Comparison of ENCODE assay signal across 1 cellular context in genomic region chr12:124026755-124027745, GRCh38.
TF ChIP-seq lines count a peak whose summit lies in the region.

No MANE protein-coding gene starts in this region.

TF ChIP-seq in SK-N-SH treated with all-trans-retinoic acid at 6 μM for 48 hours, 23 proteins besides CTCF, POLR2A, EP300 and RAD21 (continued from another document):
- TF ChIP-seq PATZ1 (CRISPR knock-in tag; IDR thresholded peaks at IDR 0.05; ENCODE audit: borderline replicate concordance) (no peak), CREB5 (CRISPR knock-in tag; IDR thresholded peaks at IDR 0.05; ENCODE audit: low read depth) (no peak), ESRRG (CRISPR knock-in tag; IDR thresholded peaks at IDR 0.05) (no peak), ZC3H10 (CRISPR knock-in tag; IDR thresholded peaks at IDR 0.05) (no peak), POU6F1 (CRISPR knock-in tag; IDR thresholded peaks at IDR 0.05; ENCODE audit: borderline replicate concordance, low read depth) (no peak), ZFP3 (CRISPR knock-in tag; IDR thresholded peaks at IDR 0.05) (no peak), TSHZ2 (CRISPR knock-in tag; IDR thresholded peaks at IDR 0.05) (no peak)
